Comparison of ENCODE assay signal across 1 cellular context in the genomic region with DNA sequence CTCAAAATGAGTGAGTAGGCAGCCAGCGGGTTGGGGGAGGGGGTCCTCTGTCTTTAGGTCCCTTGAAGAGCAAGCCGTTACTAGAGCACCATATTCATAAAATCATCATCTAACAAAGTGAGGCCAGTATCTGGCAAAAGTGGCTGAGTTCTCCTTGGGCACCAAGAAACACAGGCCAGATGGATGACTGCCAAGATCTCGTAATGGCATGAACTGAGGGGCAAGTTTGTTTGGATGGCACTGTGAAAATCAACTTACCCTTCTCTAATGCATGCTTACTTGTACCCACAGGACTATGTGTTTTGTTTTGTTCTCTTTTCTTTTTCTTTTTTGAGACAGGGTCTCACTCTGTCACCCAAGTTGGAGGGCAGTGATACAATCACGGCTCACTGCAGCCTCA.
TF ChIP-seq lines count a peak whose summit lies in the region.

No MANE protein-coding gene starts in this region.

TF ChIP-seq in HepG2, 621 proteins besides CTCF, POLR2A, EP300 and RAD21:
- TF ChIP-seq, protein P1, sequence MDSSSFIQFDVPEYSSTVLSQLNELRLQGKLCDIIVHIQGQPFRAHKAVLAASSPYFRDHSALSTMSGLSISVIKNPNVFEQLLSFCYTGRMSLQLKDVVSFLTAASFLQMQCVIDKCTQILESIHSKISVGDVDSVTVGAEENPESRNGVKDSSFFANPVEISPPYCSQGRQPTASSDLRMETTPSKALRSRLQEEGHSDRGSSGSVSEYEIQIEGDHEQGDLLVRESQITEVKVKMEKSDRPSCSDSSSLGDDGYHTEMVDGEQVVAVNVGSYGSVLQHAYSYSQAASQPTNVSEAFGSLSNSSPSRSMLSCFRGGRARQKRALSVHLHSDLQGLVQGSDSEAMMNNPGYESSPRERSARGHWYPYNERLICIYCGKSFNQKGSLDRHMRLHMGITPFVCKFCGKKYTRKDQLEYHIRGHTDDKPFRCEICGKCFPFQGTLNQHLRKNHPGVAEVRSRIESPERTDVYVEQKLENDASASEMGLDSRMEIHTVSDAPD (CRISPR knock-in tag; IDR thresholded peaks at IDR 0.05), result no peak
- TF ChIP-seq GATAD1 (CRISPR knock-in tag; IDR thresholded peaks at IDR 0.05) (no peak), HNF4G (IDR thresholded peaks at IDR 0.05; ENCODE audit: borderline replicate concordance, low read depth, low read length) (no peak), HNF4G (CRISPR knock-in tag; IDR thresholded peaks at IDR 0.05; ENCODE audit: borderline replicate concordance, low read depth) (no peak), KLF15 (CRISPR knock-in tag; IDR thresholded peaks at IDR 0.05; ENCODE audit: borderline replicate concordance) (no peak), BCL3 (CRISPR knock-in tag; IDR thresholded peaks at IDR 0.05) (no peak), THAP9 (CRISPR knock-in tag; IDR thresholded peaks at IDR 0.05; ENCODE audit: borderline replicate concordance) (no peak), MZF1 (CRISPR knock-in tag; IDR thresholded peaks at IDR 0.05; ENCODE audit: borderline replicate concordance) (no peak), REL (CRISPR knock-in tag; conservative IDR thresholded peaks at IDR 0.05) (no peak), ZNF142 (CRISPR knock-in tag; IDR thresholded peaks at IDR 0.05) (no peak), ZFP62 (CRISPR knock-in tag; IDR thresholded peaks at IDR 0.05) (no peak), ZZZ3 (CRISPR knock-in tag; IDR thresholded peaks at IDR 0.05; ENCODE audit: borderline replicate concordance) (no peak), PHF21A (CRISPR knock-in tag; IDR thresholded peaks at IDR 0.05) (no peak), DR1 (CRISPR knock-in tag; IDR thresholded peaks at IDR 0.05) (no peak), HDAC6 (IDR thresholded peaks at IDR 0.05; ENCODE audit: low read depth, low read length) (no peak), DNMT3B (CRISPR knock-in tag; conservative IDR thresholded peaks at IDR 0.05) (no peak), AKNA (CRISPR knock-in tag; IDR thresholded peaks at IDR 0.05; ENCODE audit: borderline replicate concordance) (no peak), ZSCAN12 (CRISPR knock-in tag; IDR thresholded peaks at IDR 0.05) (no peak), CEBPG (CRISPR knock-in tag; IDR thresholded peaks at IDR 0.05) (no peak)
